23 cellular contexts compared by ENCODE assay signal in genomic region chr20:3861191-3861590, GRCh38.
"Had no signal": no experiment of that assay in that cellular context is flagged by ENCODE, and none has a peak within 500 bp of the region (broad histone marks: within the 10 kb centered on the region; RNA-seq: fewer than 3 reads in every experiment).

No MANE protein-coding gene starts in this region.

- ATAC-seq: natural killer cell; pancreas; right cardiac atrium; sciatic nerve; stimulated activated memory B cell treated with anti-CD40 and anti-IgM and Interleukin-4, amounts not matched to agents 10 μg/mL and 1 μg/mL and 100 μg/mL, for 72 hours; stimulated activated naive CD8-positive, alpha-beta T cell treated with anti-CD3 and anti-CD28 coated beads, Interleukin-15, amount 100 ng/mL, for 72 hours had no signal

- H3K9me3 Mint-ChIP-seq: mesothelial cell of epicardium; naive B cell; natural killer cell; stimulated activated memory B cell treated with anti-CD40 and anti-IgM and Interleukin-4, amounts not matched to agents 10 μg/mL and 1 μg/mL and 100 μg/mL, for 72 hours; stimulated activated naive CD8-positive, alpha-beta T cell treated with anti-CD3 and anti-CD28 coated beads, Interleukin-15, amount 100 ng/mL, for 72 hours; type B pancreatic cell had no signal

- H3K4me3 ChIP-seq: hepatocyte, left ventricle myocardium inferior, lung, pancreas, prostate gland, skin epidermis, spleen, tibial nerve, uterus had no signal

- H3K4me1 ChIP-seq: pancreas, prostate gland, uterus had no signal

- H3K27me3 ChIP-seq: hepatocyte, pancreas, spleen, tibial nerve, uterus had no signal

- DNase-seq: islet precursor cell; left ventricle myocardium inferior; mesendoderm; naive B cell; natural killer cell; pancreas; retina; right cardiac atrium; spleen; stimulated activated CD4-positive, alpha-beta T cell treated with anti-CD3 and anti-CD28 coated beads, Interleukin-4, amount 100 ng/mL, for 24 hours; stimulated activated naive CD4-positive, alpha-beta T cell treated with Interleukin-2 at 50 U/mL for 16 hours; stimulated activated naive CD8-positive, alpha-beta T cell treated with anti-CD3 and anti-CD28 coated beads, Interleukin-15, amount 100 ng/mL, for 72 hours; substantia nigra; uterus had no signal

- H3K4me1 Mint-ChIP-seq: mesothelial cell of epicardium; stimulated activated naive CD8-positive, alpha-beta T cell treated with anti-CD3 and anti-CD28 coated beads, Interleukin-15, amount 100 ng/mL, for 72 hours had no signal

- H3K27ac ChIP-seq: hepatocyte, left ventricle myocardium inferior, pancreas, prostate gland, skin epidermis, spleen, tibial nerve, uterus had no signal

- H3K27ac Mint-ChIP-seq: mesothelial cell of epicardium; natural killer cell; stimulated activated memory B cell treated with anti-CD40 and anti-IgM and Interleukin-4, amounts not matched to agents 10 μg/mL and 1 μg/mL and 100 μg/mL, for 72 hours; type B pancreatic cell had no signal

- H3K4me3 Mint-ChIP-seq: mesothelial cell of epicardium; naive B cell; natural killer cell; stimulated activated memory B cell treated with anti-CD40 and anti-IgM and Interleukin-4, amounts not matched to agents 10 μg/mL and 1 μg/mL and 100 μg/mL, for 72 hours; stimulated activated naive CD8-positive, alpha-beta T cell treated with anti-CD3 and anti-CD28 coated beads, Interleukin-15, amount 100 ng/mL, for 72 hours; type B pancreatic cell had no signal

- H3K9me3 ChIP-seq: left ventricle myocardium inferior, pancreas, prostate gland, spleen, tibial nerve, uterus had no signal

- FAIRE-seq: pancreas had no signal

- H3K27me3 Mint-ChIP-seq: naive B cell; stimulated activated memory B cell treated with anti-CD40 and anti-IgM and Interleukin-4, amounts not matched to agents 10 μg/mL and 1 μg/mL and 100 μg/mL, for 72 hours; stimulated activated naive CD8-positive, alpha-beta T cell treated with anti-CD3 and anti-CD28 coated beads, Interleukin-15, amount 100 ng/mL, for 72 hours; type B pancreatic cell had no signal
